Comparison of ENCODE assay signal across 10 cellular contexts in genomic region chr17:8227238-8227581, GRCh38.
DNase-seq lines count a peak whose midpoint lies in the region; ATAC-seq lines count a peak whose summit lies in the region.
"Had no signal": no experiment of that assay in that cellular context is flagged by ENCODE, and none has a peak within 500 bp of the region (broad histone marks: within the 10 kb centered on the region; RNA-seq: fewer than 3 reads in every experiment).

No MANE protein-coding gene starts in this region.

- no peaks in the 10 kb centered on the region for H3K4me1 ChIP-seq in iPS-20b (ENCODE audit: insufficient read depth, low read length)
- peaks cover 31% of the 10 kb centered on the region for H3K4me1 ChIP-seq in stomach smooth muscle (ENCODE audit: control insufficient read depth, insufficient read depth, low read length)

- H3K9me3 Mint-ChIP-seq in T-helper 2 cell treated with Interferon-gamma antibody and Interleukin-4, amounts not matched to agents 5 μg/mL and 100 μg/mL, for 36 hours, result no peaks in the 10 kb centered on the region
- no peaks in the 10 kb centered on the region for H3K9me3 Mint-ChIP-seq in activated naive CD8-positive, alpha-beta T cell (ENCODE audit: low read depth)

- H3K9ac ChIP-seq in iPS-20b (ENCODE audit: low read depth, low read length) (peak overlapping the region; percentile 61; the same call in 1 of the 2 replicates), stomach smooth muscle (ENCODE audit: low read length in 2 of 2) (peak overlapping the region in 1 of 2 donors; percentile 27)

- H3K4me1 Mint-ChIP-seq in T-helper 2 cell treated with Interferon-gamma antibody and Interleukin-4, amounts not matched to agents 5 μg/mL and 100 μg/mL, for 36 hours (ENCODE audit: low read depth), result peaks cover 33% of the 10 kb centered on the region
- H3K4me1 Mint-ChIP-seq in activated naive CD8-positive, alpha-beta T cell (ENCODE audit: low read depth), result peaks cover 42% of the 10 kb centered on the region

- H3K27ac ChIP-seq in iPS-20b (ENCODE audit: low read length) (no peak overlapping the region), stomach smooth muscle (ENCODE audit: low read length) (peak overlapping the region; percentile 66)

- DNase-seq in T-helper 2 cell treated with Interferon-gamma antibody and Interleukin-4, amounts not matched to agents 5 μg/mL and 100 μg/mL, for 36 hours (ENCODE audit: low spot score), result no peak
- no peak for DNase-seq in T-helper 2 cell
- DNase-seq in OCI-M2 (lab: John Stamatoyannopoulos, UW; ENCODE audit: unreplicated experiment), result no peak
- DNase-seq in DMS79 (lab: John Stamatoyannopoulos, UW), result no peak
- DNase-seq: AML-193, NCI-H2171 had no signal

- peak overlapping the region; percentile 86 for H3K27ac Mint-ChIP-seq in T-helper 2 cell treated with Interferon-gamma antibody and Interleukin-4, amounts not matched to agents 5 μg/mL and 100 μg/mL, for 36 hours
- H3K27ac Mint-ChIP-seq in activated naive CD8-positive, alpha-beta T cell, result peak overlapping the region; percentile 94

- H3K9me3 ChIP-seq in iPS-20b (ENCODE audit: insufficient read depth, low read depth, low read length) (no peaks in the 10 kb centered on the region), stomach smooth muscle (ENCODE audit: control insufficient read depth in 2 of 2, low read length in 2 of 2) (no peaks in the 10 kb centered on the region)

- H3K36me3 Mint-ChIP-seq in T-helper 2 cell treated with Interferon-gamma antibody and Interleukin-4, amounts not matched to agents 5 μg/mL and 100 μg/mL, for 36 hours (ENCODE audit: low read depth), result peaks cover 53% of the 10 kb centered on the region
- peaks cover 13% of the 10 kb centered on the region for H3K36me3 Mint-ChIP-seq in activated naive CD8-positive, alpha-beta T cell

- peak overlapping the region; percentile 32 for H3K4me3 Mint-ChIP-seq in T-helper 2 cell treated with Interferon-gamma antibody and Interleukin-4, amounts not matched to agents 5 μg/mL and 100 μg/mL, for 36 hours
- H3K4me3 Mint-ChIP-seq in activated naive CD8-positive, alpha-beta T cell, result peak overlapping the region; percentile 61

- ATAC-seq in GM19324 (IDR thresholded peaks at IDR 0.05; ENCODE audit: low FRiP score, unreplicated experiment), result no peak

- H3K4me3 ChIP-seq in iPS-20b (ENCODE audit: low read length) (peak overlapping the region; percentile 87), stomach smooth muscle (ENCODE audit: low read length in 2 of 2) (peak overlapping the region in 1 of 2 donors; percentile 47)

- H3K36me3 ChIP-seq in iPS-20b (ENCODE audit: insufficient read depth, low read depth, low read length), result peaks cover 53% of the 10 kb centered on the region
- H3K36me3 ChIP-seq in stomach smooth muscle (ENCODE audit: control insufficient read depth in 2 of 2, insufficient read depth in 2 of 2, low read length in 2 of 2), result peaks cover 46 to 49% of the 10 kb centered on the region in 2 donors

- no peaks in the 10 kb centered on the region for H3K27me3 ChIP-seq in iPS-20b (ENCODE audit: insufficient read depth, low read length)
- no peaks in the 10 kb centered on the region for H3K27me3 ChIP-seq in stomach smooth muscle (ENCODE audit: control insufficient read depth in 1 of 2, insufficient read depth in 2 of 2, low read length in 2 of 2)

- peaks cover 2% of the 10 kb centered on the region for H3K27me3 Mint-ChIP-seq in T-helper 2 cell treated with Interferon-gamma antibody and Interleukin-4, amounts not matched to agents 5 μg/mL and 100 μg/mL, for 36 hours (ENCODE audit: low read depth)
- no peaks in the 10 kb centered on the region for H3K27me3 Mint-ChIP-seq in activated naive CD8-positive, alpha-beta T cell
